ENCODE assay signal across 9 cellular contexts in the genomic region with DNA sequence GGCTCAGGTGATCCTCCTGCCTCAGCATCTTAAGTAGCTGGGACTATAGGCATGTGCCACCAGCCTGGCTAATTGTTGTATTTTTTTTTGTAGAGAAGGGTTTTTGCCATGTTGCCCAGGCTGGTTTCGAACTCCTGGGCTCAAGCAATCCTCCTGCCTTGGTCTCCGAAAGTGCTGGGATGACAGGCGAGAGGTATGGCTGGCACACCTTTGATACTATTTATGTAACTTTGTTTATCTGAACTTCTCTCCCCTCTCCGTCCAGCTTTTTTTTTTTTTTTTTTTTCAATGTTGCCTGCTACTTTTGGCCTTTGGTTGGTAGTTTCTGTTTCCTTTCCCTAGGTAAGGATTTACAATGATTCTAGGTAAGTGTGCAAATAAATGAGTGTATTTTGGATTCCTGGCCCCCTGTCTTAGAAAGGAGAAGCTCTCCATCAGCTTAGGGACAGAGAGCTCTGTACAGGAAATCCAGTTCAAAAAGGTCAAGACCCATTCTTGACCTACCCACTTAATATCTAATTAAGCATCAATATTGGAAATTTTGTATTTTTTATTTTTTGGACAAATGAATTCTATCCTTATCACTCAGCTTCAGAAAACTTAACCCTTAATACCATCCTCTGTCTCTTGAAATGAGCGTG. TPM values are rescaled to one million over a fixed set of nuclear protein-coding genes. Genes with fewer than 3 reads are reported as not detected.
DNase-seq lines count a peak whose midpoint lies in the region; ATAC-seq and TF ChIP-seq lines count a peak whose summit lies in the region.
"Had no signal": no experiment of that assay in that cellular context is flagged by ENCODE, and none has a peak within 500 bp of the region (broad histone marks: within the 10 kb centered on the region; RNA-seq: fewer than 3 reads in every experiment).

No MANE protein-coding gene starts in this region.

- no peak overlapping the region for H3T11ph ChIP-seq in H9 (ENCODE audit: low read length)

- H3K4me2 ChIP-seq in H9 (ENCODE audit: insufficient read depth, insufficient read length, low read length): no peak overlapping the region

- H3K4ac ChIP-seq in H9 (ENCODE audit: low read depth, low read length): no peak overlapping the region

- DNase-seq in stimulated activated naive CD8-positive, alpha-beta T cell treated with anti-CD3 and anti-CD28 coated beads, Interleukin-15, Interleukin-2, amounts not matched to agents 100 U/mL and 50 U/mL, for 24 hours: no peak
- no peak for DNase-seq in activated T-helper 2 cell treated with anti-CD3 and anti-CD28 coated beads, Interferon-gamma antibody, Interleukin-2, Interleukin-4, amounts not matched to agents 10 μg/mL and 5 μg/mL and 100 μg/mL, durations not matched to agents 14 hours and 24 hours and 36 hours (ENCODE audit: low spot score)
- DNase-seq in GM19238 (ENCODE audit: insufficient read length, low spot score) (no peak), glutamatergic neuron (no peak), H9 (no peak)
- DNase-seq in stimulated activated CD4-positive, alpha-beta T cell treated with anti-CD3 and anti-CD28 coated beads, Interleukin-4, amount 100 ng/mL, for 4 hours: no peak
- DNase-seq: effector CD4-positive, alpha-beta T cell had no signal

- no peak overlapping the region for H2AK5ac ChIP-seq in H9 (ENCODE audit: insufficient read length, low read length)

- H4K91ac ChIP-seq in H9 (ENCODE audit: insufficient read length, low read depth, low read length): no peak overlapping the region

- no peak overlapping the region for H2BK5ac ChIP-seq in H9 (ENCODE audit: insufficient read length, low read length)

- no peak overlapping the region for H2BK15ac ChIP-seq in H9 (ENCODE audit: low read depth, low read length)

- peak overlapping the region; percentile 68 for H3K4me3 Mint-ChIP-seq in stimulated activated naive CD8-positive, alpha-beta T cell treated with anti-CD3 and anti-CD28 coated beads, Interleukin-15, Interleukin-2, amounts not matched to agents 100 ng/mL and 50 ng/mL, for 24 hours
- H3K4me3 Mint-ChIP-seq in activated T-helper 2 cell treated with anti-CD3 and anti-CD28 coated beads, Interferon-gamma antibody, Interleukin-2, Interleukin-4, amounts not matched to agents 10 μg/mL and 5 μg/mL and 100 μg/mL, durations not matched to agents 14 hours and 24 hours and 36 hours (ENCODE audit: low read depth): peak overlapping the region; percentile 85
- H3K4me3 Mint-ChIP-seq in glutamatergic neuron (ENCODE audit: unreplicated experiment) (no peak overlapping the region), H9 (no peak overlapping the region)

- no peak overlapping the region for H3K9ac ChIP-seq in H9 (ENCODE audit: extremely low read depth, insufficient read length, low read length)

- WGBS in H9 (ENCODE audit: extremely low coverage, insufficient read length, low lambda C conversion rate): no CpG with 5 or more reads among the region's 5 CpGs

- H2BK12ac ChIP-seq in H9 (ENCODE audit: insufficient read length, low read depth, low read length): no peak overlapping the region

- TF ChIP-seq CTCF in glutamatergic neuron (IDR thresholded peaks at IDR 0.05; ENCODE audit: partially characterized antibody, unreplicated experiment): no peak
- no peak for TF ChIP-seq CTCF in H9 (conservative IDR thresholded peaks at IDR 0.05)

- no peak overlapping the region for H3K4me3 ChIP-seq in muscle layer of duodenum (ENCODE audit: low read depth in 1 of 2, low read length in 2 of 2)

- no peak overlapping the region for H2BK20ac ChIP-seq in H9 (ENCODE audit: low read depth, low read length, poor library complexity, severe bottlenecking)

- no peak overlapping the region for H2BK120ac ChIP-seq in H9 (ENCODE audit: low read depth, low read length, poor library complexity, severe bottlenecking)

- no peaks in the 10 kb centered on the region for H3K9me3 Mint-ChIP-seq in stimulated activated naive CD8-positive, alpha-beta T cell treated with anti-CD3 and anti-CD28 coated beads, Interleukin-15, Interleukin-2, amounts not matched to agents 100 ng/mL and 50 ng/mL, for 24 hours
- H3K9me3 Mint-ChIP-seq in activated T-helper 2 cell treated with anti-CD3 and anti-CD28 coated beads, Interferon-gamma antibody, Interleukin-2, Interleukin-4, amounts not matched to agents 10 μg/mL and 5 μg/mL and 100 μg/mL, durations not matched to agents 14 hours and 24 hours and 36 hours: no peaks in the 10 kb centered on the region
- H3K9me3 Mint-ChIP-seq in glutamatergic neuron (ENCODE audit: unreplicated experiment) (no peaks in the 10 kb centered on the region), H9 (no peaks in the 10 kb centered on the region)

- H3K4me1 Mint-ChIP-seq in stimulated activated naive CD8-positive, alpha-beta T cell treated with anti-CD3 and anti-CD28 coated beads, Interleukin-15, Interleukin-2, amounts not matched to agents 100 ng/mL and 50 ng/mL, for 24 hours (ENCODE audit: low read depth): peaks cover 93% of the 10 kb centered on the region
- peaks cover 70% of the 10 kb centered on the region for H3K4me1 Mint-ChIP-seq in activated T-helper 2 cell treated with anti-CD3 and anti-CD28 coated beads, Interferon-gamma antibody, Interleukin-2, Interleukin-4, amounts not matched to agents 10 μg/mL and 5 μg/mL and 100 μg/mL, durations not matched to agents 14 hours and 24 hours and 36 hours (ENCODE audit: low read depth)
- H3K4me1 Mint-ChIP-seq in glutamatergic neuron (ENCODE audit: low read depth, unreplicated experiment) (peaks cover 8% of the 10 kb centered on the region), H9 (peaks cover 28 to 29% of the 10 kb centered on the region in 2 experiments)

- no peak overlapping the region for H3K18ac ChIP-seq in H9 (ENCODE audit: insufficient read length, low read depth, low read length)

- H3K36me3 ChIP-seq in muscle layer of duodenum (ENCODE audit: control insufficient read depth in 1 of 2, insufficient read depth in 2 of 2, low read length in 2 of 2): peaks cover 3% of the 10 kb centered on the region in 2 donors

- H4K5ac ChIP-seq in H9 (ENCODE audit: insufficient read length, low read depth, low read length): no peak overlapping the region

- no peaks in the 10 kb centered on the region for H3K27me3 ChIP-seq in muscle layer of duodenum (ENCODE audit: low read depth, low read length)
- H3K27me3 ChIP-seq in H9 (ENCODE audit: insufficient read depth, low read length): no peaks in the 10 kb centered on the region

- no peak for ATAC-seq in stimulated activated naive CD8-positive, alpha-beta T cell treated with anti-CD3 and anti-CD28 coated beads, Interleukin-15, Interleukin-2, amounts not matched to agents 100 U/mL and 50 U/mL, for 24 hours

- intact Hi-C loops in activated T-helper 2 cell treated with anti-CD3 and anti-CD28 coated beads, Interferon-gamma antibody, Interleukin-2, Interleukin-4, amounts not matched to agents 10 μg/mL and 5 μg/mL and 100 μg/mL, durations not matched to agents 14 hours and 24 hours and 36 hours (cut with micrococcal nuclease): loop anchor here (5.0 kb wide), 1 partner anchor 216 kb away; no protein-coding TSS in a partner anchor

- H4K8ac ChIP-seq in H9 (replicated peaks; ENCODE audit: insufficient read length, low read depth, low read length): no peak overlapping the region

- H3K36me3 Mint-ChIP-seq in stimulated activated naive CD8-positive, alpha-beta T cell treated with anti-CD3 and anti-CD28 coated beads, Interleukin-15, Interleukin-2, amounts not matched to agents 100 ng/mL and 50 ng/mL, for 24 hours (ENCODE audit: low read depth): peaks cover 36% of the 10 kb centered on the region
- H3K36me3 Mint-ChIP-seq in activated T-helper 2 cell treated with anti-CD3 and anti-CD28 coated beads, Interferon-gamma antibody, Interleukin-2, Interleukin-4, amounts not matched to agents 10 μg/mL and 5 μg/mL and 100 μg/mL, durations not matched to agents 14 hours and 24 hours and 36 hours (ENCODE audit: low read depth): peaks cover 73% of the 10 kb centered on the region
- no peaks in the 10 kb centered on the region for H3K36me3 Mint-ChIP-seq in glutamatergic neuron (ENCODE audit: unreplicated experiment)
- no peaks in the 10 kb centered on the region for H3K36me3 Mint-ChIP-seq in H9 (ENCODE audit: insufficient read depth in 1 of 3, low read depth in 3 of 3)

- no peaks in the 10 kb centered on the region for H4K20me1 ChIP-seq in H9 (ENCODE audit: control insufficient read depth, insufficient read depth, insufficient read length)

- peak overlapping the region; percentile 94 for H3K27ac Mint-ChIP-seq in stimulated activated naive CD8-positive, alpha-beta T cell treated with anti-CD3 and anti-CD28 coated beads, Interleukin-15, Interleukin-2, amounts not matched to agents 100 ng/mL and 50 ng/mL, for 24 hours
- peak overlapping the region; percentile 95 for H3K27ac Mint-ChIP-seq in activated T-helper 2 cell treated with anti-CD3 and anti-CD28 coated beads, Interferon-gamma antibody, Interleukin-2, Interleukin-4, amounts not matched to agents 10 μg/mL and 5 μg/mL and 100 μg/mL, durations not matched to agents 14 hours and 24 hours and 36 hours
- H3K27ac Mint-ChIP-seq in glutamatergic neuron (ENCODE audit: unreplicated experiment) (no peak overlapping the region), H9 (peak overlapping the region in 1 of 3 experiments; percentile 88; a peak in 3 of 7 replicates)

- no peak overlapping the region for H3K23ac ChIP-seq in H9 (ENCODE audit: insufficient read length, low read depth, low read length)

- H3K9me3 ChIP-seq in muscle layer of duodenum (ENCODE audit: control insufficient read depth in 1 of 2, low read length in 2 of 2) (no peaks in the 10 kb centered on the region), H9 (ENCODE audit: control insufficient read depth, low read depth, low read length) (no peaks in the 10 kb centered on the region)

- no peaks in the 10 kb centered on the region for H3K79me2 ChIP-seq in H9 (ENCODE audit: insufficient read depth, low read length)

- H3K4me1 ChIP-seq in muscle layer of duodenum (ENCODE audit: control insufficient read depth in 1 of 2, insufficient read depth in 2 of 2, low read length in 2 of 2): peaks cover 53 to 92% of the 10 kb centered on the region in 2 donors
- H3K4me1 ChIP-seq in H9 (ENCODE audit: insufficient read depth, low read length): peaks cover 14% of the 10 kb centered on the region

- H3K27me3 Mint-ChIP-seq in stimulated activated naive CD8-positive, alpha-beta T cell treated with anti-CD3 and anti-CD28 coated beads, Interleukin-15, Interleukin-2, amounts not matched to agents 100 ng/mL and 50 ng/mL, for 24 hours: no peaks in the 10 kb centered on the region
- no peaks in the 10 kb centered on the region for H3K27me3 Mint-ChIP-seq in activated T-helper 2 cell treated with anti-CD3 and anti-CD28 coated beads, Interferon-gamma antibody, Interleukin-2, Interleukin-4, amounts not matched to agents 10 μg/mL and 5 μg/mL and 100 μg/mL, durations not matched to agents 14 hours and 24 hours and 36 hours (ENCODE audit: low read depth)
- H3K27me3 Mint-ChIP-seq in glutamatergic neuron (ENCODE audit: unreplicated experiment): no peaks in the 10 kb centered on the region
- H3K27me3 Mint-ChIP-seq in H9 (ENCODE audit: low read depth): no peaks in the 10 kb centered on the region

- no peak overlapping the region for H3K14ac ChIP-seq in H9 (ENCODE audit: insufficient read depth, low read length)

- H3K23me2 ChIP-seq in H9 (ENCODE audit: insufficient read length, low read depth, low read length, poor library complexity, severe bottlenecking): no peaks in the 10 kb centered on the region

- H3K27ac ChIP-seq in muscle layer of duodenum (ENCODE audit: low read length): peak overlapping the region; percentile 72
- no peak overlapping the region for H3K27ac ChIP-seq in H9 (ENCODE audit: insufficient read length, low read depth, low read length)

- H3K56ac ChIP-seq in H9 (ENCODE audit: insufficient read length, low read depth, low read length): no peak overlapping the region

- H2AFZ ChIP-seq in H9 (ENCODE audit: low read length): no peak overlapping the region

- H3K79me1 ChIP-seq in H9 (ENCODE audit: insufficient read depth, low read depth, low read length, poor library complexity, severe bottlenecking): no peaks in the 10 kb centered on the region

RNA-seq across cellular contexts. Expression of gene ARL6IP5, which starts 6.8 kb away (rescaled TPM):
- 124 and 127 TPM in 2 replicates for total RNA-seq in activated T-helper 2 cell treated with anti-CD3 and anti-CD28 coated beads, Interferon-gamma antibody, Interleukin-2, Interleukin-4, amounts not matched to agents 10 μg/mL and 5 μg/mL and 100 μg/mL, durations not matched to agents 14 hours and 24 hours and 36 hours
- total RNA-seq in glutamatergic neuron (ENCODE audit: unreplicated experiment) (74.0 TPM), H9 (2021) (15.5 and 16.9 TPM in 2 replicates)

RNA-seq across cellular contexts. Expression of gene UBA3, which starts 11.3 kb away (rescaled TPM):
- 95.8 and 109 TPM in 2 replicates for total RNA-seq in activated T-helper 2 cell treated with anti-CD3 and anti-CD28 coated beads, Interferon-gamma antibody, Interleukin-2, Interleukin-4, amounts not matched to agents 10 μg/mL and 5 μg/mL and 100 μg/mL, durations not matched to agents 14 hours and 24 hours and 36 hours
- total RNA-seq in glutamatergic neuron (ENCODE audit: unreplicated experiment) (68.6 TPM), H9 (2021) (64.5 and 67.2 TPM in 2 replicates)

RNA-seq across cellular contexts. Expression of gene LMOD3, which starts 30.9 kb away (rescaled TPM):
- total RNA-seq in activated T-helper 2 cell treated with anti-CD3 and anti-CD28 coated beads, Interferon-gamma antibody, Interleukin-2, Interleukin-4, amounts not matched to agents 10 μg/mL and 5 μg/mL and 100 μg/mL, durations not matched to agents 14 hours and 24 hours and 36 hours: not detected in 2 replicates
- total RNA-seq in glutamatergic neuron (ENCODE audit: unreplicated experiment) (not detected), H9 (2021) (not detected in 2 replicates)

RNA-seq across cellular contexts. Expression of gene TMF1, which starts 39.4 kb away (rescaled TPM):
- 35.7 and 38.9 TPM in 2 replicates for total RNA-seq in activated T-helper 2 cell treated with anti-CD3 and anti-CD28 coated beads, Interferon-gamma antibody, Interleukin-2, Interleukin-4, amounts not matched to agents 10 μg/mL and 5 μg/mL and 100 μg/mL, durations not matched to agents 14 hours and 24 hours and 36 hours
- total RNA-seq in glutamatergic neuron (ENCODE audit: unreplicated experiment) (18.8 TPM), H9 (2021) (17.8 and 21.9 TPM in 2 replicates)

Comparison
In these comparisons a context has a peak if more than half of its experiments do, and no peak if none do; other contexts are left out.
1. H3K4me3 Mint-ChIP-seq: peak in stimulated activated naive CD8-positive, alpha-beta T cell treated with anti-CD3 and anti-CD28 coated beads, Interleukin-15, Interleukin-2, amounts not matched to agents 100 ng/mL and 50 ng/mL, for 24 hours (single experiment) and activated T-helper 2 cell treated with anti-CD3 and anti-CD28 coated beads, Interferon-gamma antibody, Interleukin-2, Interleukin-4, amounts not matched to agents 10 μg/mL and 5 μg/mL and 100 μg/mL, durations not matched to agents 14 hours and 24 hours and 36 hours (single experiment); none in glutamatergic neuron (single experiment) and H9 (0 of 2).